Comparison of ENCODE assay signal across 14 cellular contexts in the genomic region with DNA sequence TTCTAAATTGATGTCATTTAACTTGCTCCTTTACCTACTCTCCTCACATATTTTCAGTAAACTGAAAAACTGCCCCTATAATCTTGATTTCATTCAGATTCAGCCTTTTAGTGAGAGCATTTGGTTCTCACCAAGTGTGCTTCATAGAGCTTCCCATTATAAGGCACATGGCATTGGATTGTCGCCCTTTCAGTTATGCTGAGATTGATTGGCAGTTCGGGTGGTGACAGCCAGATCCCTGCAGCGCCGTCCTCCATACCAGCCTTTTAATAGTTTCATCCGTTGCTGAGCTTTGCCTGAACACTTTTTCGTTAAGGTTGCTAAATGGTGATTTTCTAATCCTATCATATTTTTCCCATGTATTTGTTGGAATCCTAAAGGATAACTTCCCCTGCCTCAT.
DNase-seq lines count a peak whose midpoint lies in the region; ATAC-seq and TF ChIP-seq lines count a peak whose summit lies in the region.
"Had no signal": no experiment of that assay in that cellular context is flagged by ENCODE, and none has a peak within 500 bp of the region (broad histone marks: within the 10 kb centered on the region; RNA-seq: fewer than 3 reads in every experiment).

No MANE protein-coding gene starts in this region.

- no peaks in the 10 kb centered on the region for H3K9me3 ChIP-seq in mammary epithelial cell (replicated peaks; ENCODE audit: insufficient read depth, low read length)
- H3K9me3 ChIP-seq: BLaER1 had no signal

- H3K36me3 ChIP-seq in mammary epithelial cell (ENCODE audit: insufficient read depth, low read length), result peaks cover 5% of the 10 kb centered on the region

- peaks cover 2% of the 10 kb centered on the region for H3K79me2 ChIP-seq in mammary epithelial cell (ENCODE audit: insufficient read depth, low read length)

- dilution Hi-C loops in mammary epithelial cell (cut with HindIII; ENCODE audit: low sequenced_read_pairs), result no loop called here

- peaks cover 18 to 29% of the 10 kb centered on the region in 2 donors for H3K36me3 Mint-ChIP-seq in stimulated activated naive B cell treated with anti-CD40 and anti-IgM and Interleukin-4, amounts not matched to agents 10 μg/mL and 1 μg/mL and 100 μg/mL, for 72 hours

- H3K9me3 Mint-ChIP-seq in stimulated activated naive B cell treated with anti-CD40 and anti-IgM and Interleukin-4, amounts not matched to agents 10 μg/mL and 1 μg/mL and 100 μg/mL, for 72 hours, result no peaks in the 10 kb centered on the region
- H3K9me3 Mint-ChIP-seq: GM23338, IgD-negative memory B cell had no signal

- CTCF ChIA-PET in mammary epithelial cell (lab: Charles Lee; ENCODE audit: low non-redundant PET), result no interaction called here

- intact Hi-C loops in Right ventricle myocardium superior (cut with DNase I), result no loop called here
- intact Hi-C loops in cardiac septum (cut with DNase I), result no loop called here
- intact Hi-C loops in mammary epithelial cell (cut with micrococcal nuclease), result no loop called here

- ATAC-seq in Right ventricle myocardium superior (ENCODE audit: poor library complexity), result peak; percentile 51
- no peak for ATAC-seq in stimulated activated naive B cell treated with anti-CD40 and anti-IgM and Interleukin-4, amounts not matched to agents 10 μg/mL and 1 μg/mL and 100 μg/mL, for 72 hours (replicated peaks)
- ATAC-seq: GM12878, GM23338 had no signal

- BruUV-seq in mammary epithelial cell (replicated peaks; lab: Mats Ljungman, UMichigan), result no TSS peak

- no peaks in the 10 kb centered on the region for H4K20me1 ChIP-seq in mammary epithelial cell (ENCODE audit: insufficient read depth, low read length)
- H4K20me1 ChIP-seq: BLaER1 had no signal

- no peak overlapping the region for H3K9ac ChIP-seq in mammary epithelial cell (ENCODE audit: insufficient read depth, low read length)
- H3K9ac ChIP-seq: BLaER1 had no signal

- H3K4me1 Mint-ChIP-seq in stimulated activated naive B cell treated with anti-CD40 and anti-IgM and Interleukin-4, amounts not matched to agents 10 μg/mL and 1 μg/mL and 100 μg/mL, for 72 hours, result peaks cover 8 to 16% of the 10 kb centered on the region in 2 donors
- H3K4me1 Mint-ChIP-seq: GM23338 had no signal

- no peak for DNase-seq in Right ventricle myocardium superior
- DNase-seq in cardiac septum (ENCODE audit: low spot score), result no peak
- DNase-seq in caudate nucleus (lab: John Stamatoyannopoulos, UW), result peak in 4 of 61 donors; percentile 6 to 12 (median 8)
- no peak for DNase-seq in stimulated activated naive B cell treated with anti-CD40 and anti-IgM and Interleukin-4, amounts not matched to agents 10 μg/mL and 1 μg/mL and 100 μg/mL, for 72 hours
- no peak for DNase-seq in D341Med (ENCODE audit: low spot score)
- DNase-seq in mammary epithelial cell, result no peak
- no peak for DNase-seq in activated CD4-positive, alpha-beta T cell treated with anti-CD3 and anti-CD28 coated beads, Interleukin-2, amount 50 U/mL, for 1 hour
- DNase-seq: DMS 273 treated with DMSO at 0.1 percent for 48 hours, H7 had no signal

- no peak overlapping the region for H2AFZ ChIP-seq in mammary epithelial cell (ENCODE audit: low read depth, low read length)
- H2AFZ ChIP-seq: GM23338 had no signal

- H3K27me3 ChIP-seq in mammary epithelial cell (ENCODE audit: insufficient read depth, low read length), result no peaks in the 10 kb centered on the region
- H3K27me3 ChIP-seq: BLaER1 had no signal

- H3K4me3 Mint-ChIP-seq in stimulated activated naive B cell treated with anti-CD40 and anti-IgM and Interleukin-4, amounts not matched to agents 10 μg/mL and 1 μg/mL and 100 μg/mL, for 72 hours, result no peak overlapping the region
- H3K4me3 Mint-ChIP-seq: GM23338 had no signal

- H3K4me2 ChIP-seq in mammary epithelial cell (ENCODE audit: insufficient read depth, low read depth, low read length), result no peak overlapping the region
- H3K4me2 ChIP-seq: BLaER1, GM23338 had no signal

- H3K27ac Mint-ChIP-seq in stimulated activated naive B cell treated with anti-CD40 and anti-IgM and Interleukin-4, amounts not matched to agents 10 μg/mL and 1 μg/mL and 100 μg/mL, for 72 hours, result peak overlapping the region; percentile 42
- H3K27ac Mint-ChIP-seq: GM23338, IgD-negative memory B cell had no signal

- no peaks in the 10 kb centered on the region for H3K4me1 ChIP-seq in mammary epithelial cell (ENCODE audit: insufficient read depth, low read length)
- H3K4me1 ChIP-seq: BLaER1 had no signal

- TF ChIP-seq CTCF in mammary epithelial cell (conservative IDR thresholded peaks at IDR 0.05 in 1 of 2, IDR thresholded peaks at IDR 0.05 in 1 of 2; ENCODE audit: extremely low read depth in 1 of 2, insufficient read depth in 1 of 2, low read depth in 1 of 2, low read length in 2 of 2), result no peak

- no peak overlapping the region for H3K4me3 ChIP-seq in mammary epithelial cell (replicated peaks in 1 of 3; ENCODE audit: insufficient read depth in 1 of 3, low read depth in 2 of 3, low read length in 3 of 3)
- H3K4me3 ChIP-seq: BLaER1, GM12878, GM23338 had no signal

- H3K27ac ChIP-seq in caudate nucleus (ENCODE audit: low read depth, low read length) (peak overlapping the region; percentile 18), mammary epithelial cell (ENCODE audit: insufficient read depth, low read depth, low read length) (no peak overlapping the region)
- H3K27ac ChIP-seq: 22Rv1, BLaER1 had no signal

- in situ Hi-C loops in mammary epithelial cell (cut with MboI; ENCODE audit: low sequenced_read_pairs in 2 of 2), result no loop called here

- WGBS in mammary epithelial cell (ENCODE audit: low coverage, missing lambda C conversion rate), result 98% methylated on average over 6 of the region's 6 CpGs

- no peaks in the 10 kb centered on the region for H3K27me3 Mint-ChIP-seq in stimulated activated naive B cell treated with anti-CD40 and anti-IgM and Interleukin-4, amounts not matched to agents 10 μg/mL and 1 μg/mL and 100 μg/mL, for 72 hours
- H3K27me3 Mint-ChIP-seq: IgD-negative memory B cell had no signal
